Comparison of ENCODE assay signal across 8 cellular contexts in the genomic region with DNA sequence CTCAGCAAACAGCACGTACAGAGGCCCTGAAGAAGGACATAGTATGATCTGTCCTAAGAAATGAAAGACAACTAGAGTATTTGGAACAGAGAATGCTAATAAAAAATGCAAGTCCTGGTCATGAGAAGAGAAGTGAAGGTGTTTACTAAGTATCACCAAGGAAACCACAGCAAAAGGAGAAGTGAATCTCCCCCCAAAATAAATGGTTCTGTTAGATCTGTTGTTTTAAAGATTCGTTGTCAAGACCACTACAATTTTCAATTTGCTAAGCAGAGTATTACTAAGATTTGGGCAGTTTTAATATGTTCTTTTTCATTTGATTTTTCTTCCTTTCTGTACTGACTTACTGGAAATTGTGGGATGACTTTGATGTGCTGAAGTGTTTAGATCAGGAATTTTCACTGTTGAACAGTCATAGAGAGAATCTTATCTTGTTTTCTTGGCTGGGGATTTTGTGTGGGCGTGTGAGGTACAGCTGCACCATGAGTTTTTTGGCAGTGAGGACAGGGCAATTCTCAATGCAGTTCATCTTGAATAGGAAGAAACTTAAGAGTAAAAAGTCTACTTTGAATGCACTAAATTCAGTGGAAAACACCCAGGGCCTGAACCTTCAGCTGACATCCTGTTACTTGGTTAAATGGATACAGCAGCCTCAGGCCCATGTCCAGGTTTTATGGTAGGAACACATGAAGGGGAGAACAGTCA.
DNase-seq lines count a peak whose midpoint lies in the region; ATAC-seq and TF ChIP-seq lines count a peak whose summit lies in the region.

No MANE protein-coding gene starts in this region.

- H3K36me3 Mint-ChIP-seq in natural killer cell (no peaks in the 10 kb centered on the region), immature natural killer cell (peaks cover 3 to 13% (median 11%) of the 10 kb centered on the region in 3 donors)
- peaks cover 6% of the 10 kb centered on the region for H3K36me3 Mint-ChIP-seq in natural killer cell treated with Interleukin-12 subunit alpha and Interleukin-12 subunit beta and Interleukin-15 and Interleukin-18, amount 100 ng/mL, for 72 hours
- H3K36me3 Mint-ChIP-seq in stimulated activated memory B cell treated with anti-CD40 and anti-IgM and Interleukin-4, amounts not matched to agents 10 μg/mL and 1 μg/mL and 100 μg/mL, for 72 hours = peaks cover 28% of the 10 kb centered on the region

- DNase-seq in natural killer cell (no peak), RKO (ENCODE audit: low spot score) (peak; percentile 17), fibroblast of the aortic adventitia (ENCODE audit: low read depth) (peak; percentile 94), immature natural killer cell (no peak), NCI-H1417 (lab: John Stamatoyannopoulos, UW) (no peak)
- DNase-seq in natural killer cell treated with Interleukin-12 subunit alpha and Interleukin-12 subunit beta and Interleukin-15 and Interleukin-18, amount 100 ng/mL, for 72 hours (ENCODE audit: low spot score) = no peak

- ATAC-seq in natural killer cell = peak; percentile 24 to 42 (median 41)
- no peak for ATAC-seq in natural killer cell treated with Interleukin-12 subunit alpha and Interleukin-12 subunit beta and Interleukin-15 and Interleukin-18, amount 100 ng/mL, for 72 hours
- ATAC-seq in HG02870 (IDR thresholded peaks at IDR 0.05; ENCODE audit: unreplicated experiment) = peak; percentile 87
- ATAC-seq in stimulated activated memory B cell treated with anti-CD40 and anti-IgM and Interleukin-4, amounts not matched to agents 10 μg/mL and 1 μg/mL and 100 μg/mL, for 72 hours = peak; percentile 94

- no peak overlapping the region for H3K4me3 ChIP-seq in fibroblast of the aortic adventitia (ENCODE audit: low read depth, low read length)

- H3K4me3 Mint-ChIP-seq in natural killer cell (no peak overlapping the region), immature natural killer cell (no peak overlapping the region)
- no peak overlapping the region for H3K4me3 Mint-ChIP-seq in natural killer cell treated with Interleukin-12 subunit alpha and Interleukin-12 subunit beta and Interleukin-15 and Interleukin-18, amount 100 ng/mL, for 72 hours
- no peak overlapping the region for H3K4me3 Mint-ChIP-seq in stimulated activated memory B cell treated with anti-CD40 and anti-IgM and Interleukin-4, amounts not matched to agents 10 μg/mL and 1 μg/mL and 100 μg/mL, for 72 hours

- intact Hi-C loops in natural killer cell (cut with micrococcal nuclease) = no loop called here

- no peak overlapping the region for H3K27ac Mint-ChIP-seq in natural killer cell
- no peak overlapping the region for H3K27ac Mint-ChIP-seq in natural killer cell treated with Interleukin-12 subunit alpha and Interleukin-12 subunit beta and Interleukin-15 and Interleukin-18, amount 100 ng/mL, for 72 hours
- no peak overlapping the region for H3K27ac Mint-ChIP-seq in stimulated activated memory B cell treated with anti-CD40 and anti-IgM and Interleukin-4, amounts not matched to agents 10 μg/mL and 1 μg/mL and 100 μg/mL, for 72 hours
- H3K27ac Mint-ChIP-seq in immature natural killer cell = no peak overlapping the region

- no peaks in the 10 kb centered on the region for H3K9me3 Mint-ChIP-seq in natural killer cell
- H3K9me3 Mint-ChIP-seq in natural killer cell treated with Interleukin-12 subunit alpha and Interleukin-12 subunit beta and Interleukin-15 and Interleukin-18, amount 100 ng/mL, for 72 hours = peaks cover 4% of the 10 kb centered on the region
- H3K9me3 Mint-ChIP-seq in stimulated activated memory B cell treated with anti-CD40 and anti-IgM and Interleukin-4, amounts not matched to agents 10 μg/mL and 1 μg/mL and 100 μg/mL, for 72 hours = peaks cover 3% of the 10 kb centered on the region
- H3K9me3 Mint-ChIP-seq in immature natural killer cell = no peaks in the 10 kb centered on the region

- no peaks in the 10 kb centered on the region for H3K27me3 Mint-ChIP-seq in natural killer cell (ENCODE audit: low read depth in 2 of 2)
- H3K27me3 Mint-ChIP-seq in natural killer cell treated with Interleukin-12 subunit alpha and Interleukin-12 subunit beta and Interleukin-15 and Interleukin-18, amount 100 ng/mL, for 72 hours = no peaks in the 10 kb centered on the region
- no peaks in the 10 kb centered on the region for H3K27me3 Mint-ChIP-seq in stimulated activated memory B cell treated with anti-CD40 and anti-IgM and Interleukin-4, amounts not matched to agents 10 μg/mL and 1 μg/mL and 100 μg/mL, for 72 hours
- H3K27me3 Mint-ChIP-seq in immature natural killer cell (ENCODE audit: low read depth in 3 of 3) = peaks cover 0 to 3% (median 0%) of the 10 kb centered on the region in 3 donors

- H3K4me1 Mint-ChIP-seq in natural killer cell (peaks cover 15 to 27% of the 10 kb centered on the region in 2 donors), immature natural killer cell (peaks cover 16 to 21% of the 10 kb centered on the region in 2 donors)
- H3K4me1 Mint-ChIP-seq in natural killer cell treated with Interleukin-12 subunit alpha and Interleukin-12 subunit beta and Interleukin-15 and Interleukin-18, amount 100 ng/mL, for 72 hours (ENCODE audit: low read depth in 2 of 2) = peaks cover 12 to 15% of the 10 kb centered on the region in 2 donors
- peaks cover 33% of the 10 kb centered on the region for H3K4me1 Mint-ChIP-seq in stimulated activated memory B cell treated with anti-CD40 and anti-IgM and Interleukin-4, amounts not matched to agents 10 μg/mL and 1 μg/mL and 100 μg/mL, for 72 hours

- TF ChIP-seq CTCF in natural killer cell (IDR thresholded peaks at IDR 0.05) = no peak
- no peak for TF ChIP-seq CTCF in fibroblast of the aortic adventitia (IDR thresholded peaks at IDR 0.05; ENCODE audit: insufficient read depth, low read length)

Comparison
In these comparisons a context has a peak if more than half of its experiments do, and no peak if none do; other contexts are left out.
1. ATAC-seq: peak in natural killer cell (3 of 3), HG02870 (single experiment) and stimulated activated memory B cell treated with anti-CD40 and anti-IgM and Interleukin-4, amounts not matched to agents 10 μg/mL and 1 μg/mL and 100 μg/mL, for 72 hours (single experiment); none in natural killer cell treated with Interleukin-12 subunit alpha and Interleukin-12 subunit beta and Interleukin-15 and Interleukin-18, amount 100 ng/mL, for 72 hours (0 of 2).
2. DNase-seq: peak in RKO (single experiment) and fibroblast of the aortic adventitia (single experiment); none in natural killer cell (single experiment), natural killer cell treated with Interleukin-12 subunit alpha and Interleukin-12 subunit beta and Interleukin-15 and Interleukin-18, amount 100 ng/mL, for 72 hours (single experiment), immature natural killer cell (0 of 3) and NCI-H1417 (0 of 3).